In genomic region chr16:50563989-50564388, GRCh38 we compare ENCODE assay signal across 17 cellular contexts. TPM values are rescaled to one million over a fixed set of nuclear protein-coding genes. Genes with fewer than 3 reads are reported as not detected.
"Had no signal": no experiment of that assay in that cellular context is flagged by ENCODE, and none has a peak within 500 bp of the region (broad histone marks: within the 10 kb centered on the region; RNA-seq: fewer than 3 reads in every experiment).

No MANE protein-coding gene starts in this region.

- DNase-seq: IMR-90, Karpas-422, KG1, MM.1S, NCI-H1092 treated with DMSO at 0.1 percent for 48 hours, NCI-H1436, NCI-H187, NCI-H2029, NCI-H2081 treated with DMSO at 0.1 percent for 48 hours, NCI-H2171, NCI-H226, NCI-H510A treated with DMSO at 0.1 percent for 48 hours, NCI-H526, NCI-H82, Right ventricle myocardium superior, RPMI8226, SIG-M5 had no signal

RNA-seq across cellular contexts. Expression of gene NKD1, which starts 15.8 kb away (rescaled TPM):
- total RNA-seq: IMR-90 had no signal
